In the genomic region with DNA sequence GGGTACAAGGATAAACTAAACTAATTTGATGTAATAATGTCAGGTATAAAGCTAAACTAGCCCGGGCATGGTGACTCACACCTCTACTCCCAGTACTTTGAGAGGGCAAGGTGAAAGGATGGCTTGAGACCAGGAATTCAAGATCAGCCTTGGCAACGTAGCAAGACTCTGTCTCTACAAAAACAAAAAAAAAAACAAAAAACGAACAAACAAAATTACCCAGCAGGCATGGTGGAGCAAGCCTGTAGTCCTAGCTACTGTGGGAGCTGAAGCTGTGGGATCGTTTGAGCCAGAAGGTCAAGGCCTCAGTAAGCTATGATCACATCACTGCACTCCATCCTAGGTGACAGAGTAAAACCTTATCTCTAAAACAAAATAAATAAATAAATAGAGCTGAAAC, we compare ENCODE assay signal across 22 cellular contexts.
A peak's percentile ranks its signal among the peaks of the same experiment; 100 is the strongest.
DNase-seq lines count a peak whose midpoint lies in the region; ATAC-seq and TF ChIP-seq lines count a peak whose summit lies in the region.
"Had no signal": no experiment of that assay in that cellular context is flagged by ENCODE, and none has a peak within 500 bp of the region (broad histone marks: within the 10 kb centered on the region; RNA-seq: fewer than 3 reads in every experiment).

No MANE protein-coding gene starts in this region.

- H3K27ac ChIP-seq in uterus: no peak overlapping the region
- H3K27ac ChIP-seq in trophoblast cell (ENCODE audit: low read depth, low read length): no peak overlapping the region
- H3K27ac ChIP-seq: 22Rv1; BLaER1 treated with 17β-estradiol and CSF1 and Interleukin-3, amounts not matched to agents 10 nM and 100 nM; GM23248 had no signal

- no peak overlapping the region for H2AFZ ChIP-seq in trophoblast cell (ENCODE audit: insufficient read depth, low read length, poor library complexity)
- H2AFZ ChIP-seq: GM23248 had no signal

- H2BK12ac ChIP-seq in trophoblast cell (ENCODE audit: low read length): no peak overlapping the region

- H3K36me3 ChIP-seq in uterus (no peaks in the 10 kb centered on the region), trophoblast cell (ENCODE audit: control insufficient read depth in 1 of 2, insufficient read depth in 2 of 2, low read length in 2 of 2) (no peaks in the 10 kb centered on the region)
- H3K36me3 ChIP-seq: BLaER1 treated with 17β-estradiol and CSF1 and Interleukin-3, amounts not matched to agents 10 nM and 100 nM had no signal

- no peak overlapping the region for H2BK5ac ChIP-seq in trophoblast cell (ENCODE audit: low read depth, low read length, poor library complexity)

- TF ChIP-seq CTCF in choroid plexus epithelial cell (conservative IDR thresholded peaks at IDR 0.05; ENCODE audit: low read depth, low read length): no peak
- TF ChIP-seq CTCF in uterus (IDR thresholded peaks at IDR 0.05): no peak

- H3K27me3 ChIP-seq in uterus (no peaks in the 10 kb centered on the region), trophoblast cell (ENCODE audit: insufficient read depth, low read length) (no peaks in the 10 kb centered on the region)
- H3K27me3 ChIP-seq: BLaER1 treated with 17β-estradiol and CSF1 and Interleukin-3, amounts not matched to agents 10 nM and 100 nM had no signal

- H3K4me2 ChIP-seq in trophoblast cell (ENCODE audit: low read length): no peak overlapping the region
- H3K4me2 ChIP-seq: BLaER1 treated with 17β-estradiol and CSF1 and Interleukin-3, amounts not matched to agents 10 nM and 100 nM had no signal

- H3K18ac ChIP-seq in trophoblast cell (ENCODE audit: low read length): no peak overlapping the region

- peak; percentile 24 for DNase-seq in DMS53 (lab: John Stamatoyannopoulos, UW)
- no peak for DNase-seq in DMS53 treated with DMSO at 0.1 percent for 48 hours (lab: John Stamatoyannopoulos, UW; ENCODE audit: unreplicated experiment)
- DNase-seq in choroid plexus epithelial cell (ENCODE audit: low read depth): peak; percentile 50
- DNase-seq in kidney tubule cell (ENCODE audit: low spot score): peak; percentile 65
- DNase-seq in uterus: no peak
- DNase-seq in trophoblast cell: no peak
- DNase-seq in posterior vena cava (ENCODE audit: low spot score): no peak
- DNase-seq: CD8-positive, alpha-beta memory T cell; GDM1; GM23248; KG1; NCI-H1048; NCI-H2107; NCI-H2227 treated with DMSO at 0.1 percent for 48 hours; NCI-H524; SHP77 had no signal

- no peak overlapping the region for H2BK120ac ChIP-seq in trophoblast cell (ENCODE audit: insufficient read depth, low read length, poor library complexity)

- TF ChIP-seq POLR2A in uterus (IDR thresholded peaks at IDR 0.05): no peak

- no peak overlapping the region for H3K4me3 ChIP-seq in choroid plexus epithelial cell (ENCODE audit: low read depth, low read length)
- H3K4me3 ChIP-seq in uterus: no peak overlapping the region
- no peak overlapping the region for H3K4me3 ChIP-seq in trophoblast cell (ENCODE audit: low read depth, low read length)
- H3K4me3 ChIP-seq: BLaER1 treated with 17β-estradiol and CSF1 and Interleukin-3, amounts not matched to agents 10 nM and 100 nM; GM12878; GM23248 had no signal

- no peak overlapping the region for H3K23ac ChIP-seq in trophoblast cell (ENCODE audit: low read length)

- no peak for ATAC-seq in HG03442 (IDR thresholded peaks at IDR 0.05; ENCODE audit: unreplicated experiment)
- ATAC-seq: GM12878, HCT116, SK-N-SH treated with all-trans-retinoic acid at 6 μM for 48 hours had no signal

- no CpG with 5 or more reads among the region's 4 CpGs for WGBS in trophoblast cell (ENCODE audit: extremely low coverage, insufficient coverage, insufficient read length)

- intact Hi-C loops in uterus (cut with DNase I; ENCODE audit: low total_unique reads): no loop called here
- intact Hi-C loops in posterior vena cava (cut with DNase I): no loop called here

- H3K79me1 ChIP-seq in trophoblast cell (ENCODE audit: low read length): no peaks in the 10 kb centered on the region

- no peak overlapping the region for H4K8ac ChIP-seq in trophoblast cell (ENCODE audit: low read depth, low read length)

- H2AK5ac ChIP-seq in trophoblast cell (ENCODE audit: low read length): no peak overlapping the region

- no peaks in the 10 kb centered on the region for H3K4me1 ChIP-seq in uterus
- no peaks in the 10 kb centered on the region for H3K4me1 ChIP-seq in trophoblast cell (ENCODE audit: control insufficient read depth in 1 of 2, insufficient read depth in 2 of 2, low read length in 2 of 2)
- H3K4me1 ChIP-seq: BLaER1 treated with 17β-estradiol and CSF1 and Interleukin-3, amounts not matched to agents 10 nM and 100 nM had no signal

- no peak overlapping the region for H4K91ac ChIP-seq in trophoblast cell (ENCODE audit: low read depth, low read length)

- H3K79me2 ChIP-seq in trophoblast cell (ENCODE audit: control insufficient read depth, insufficient read depth, low read length, poor library complexity): no peaks in the 10 kb centered on the region

- H3K9ac ChIP-seq in trophoblast cell (ENCODE audit: low read length): no peak overlapping the region
- H3K9ac ChIP-seq: BLaER1 treated with 17β-estradiol and CSF1 and Interleukin-3, amounts not matched to agents 10 nM and 100 nM; GM23248 had no signal

- H3K4ac ChIP-seq in trophoblast cell (ENCODE audit: low read depth, low read length): no peak overlapping the region

- H3K9me3 ChIP-seq in uterus (no peaks in the 10 kb centered on the region), trophoblast cell (ENCODE audit: insufficient read depth, low read depth, low read length) (no peaks in the 10 kb centered on the region)

- no peak overlapping the region for H3K14ac ChIP-seq in trophoblast cell (ENCODE audit: low read length)

- H4K12ac ChIP-seq in trophoblast cell (ENCODE audit: low read depth, low read length): no peak overlapping the region

Comparison
In these comparisons a context has a peak if more than half of its experiments do, and no peak if none do; other contexts are left out.
1. DNase-seq: peak in DMS53 (single experiment), choroid plexus epithelial cell (single experiment) and kidney tubule cell (single experiment); none in DMS53 treated with DMSO at 0.1 percent for 48 hours (single experiment), uterus (0 of 2), trophoblast cell (0 of 2) and posterior vena cava (single experiment).